Comparison of ENCODE assay signal across 1 cellular context in genomic region chr1:162165528-162165927, GRCh38.
TF ChIP-seq lines count a peak whose summit lies in the region.

No MANE protein-coding gene starts in this region.

TF ChIP-seq in neural cell, 6 proteins besides CTCF, POLR2A, EP300 and RAD21 (continued from another document):
- TF ChIP-seq REST (IDR thresholded peaks at IDR 0.05; ENCODE audit: borderline replicate concordance) (no peak), TAF1 (IDR thresholded peaks at IDR 0.05; ENCODE audit: low read depth) (no peak), SMC3 (conservative IDR thresholded peaks at IDR 0.05; ENCODE audit: poor library complexity) (no peak)
